25 cellular contexts compared by ENCODE assay signal in genomic region chr2:216780843-216781242, GRCh38.
"Had no signal": no experiment of that assay in that cellular context is flagged by ENCODE, and none has a peak within 500 bp of the region (broad histone marks: within the 10 kb centered on the region; RNA-seq: fewer than 3 reads in every experiment).

No MANE protein-coding gene starts in this region.

- H3K4me2 ChIP-seq: hepatocyte had no signal

- DNase-seq: islet precursor cell; left ventricle myocardium inferior; mesendoderm; midbrain; mucosa of descending colon; naive thymus-derived CD4-positive, alpha-beta T cell; ovary; stimulated activated CD4-positive, alpha-beta T cell treated with anti-CD3 and anti-CD28 coated beads, Interleukin-12 subunit alpha, Interleukin-12 subunit beta, amount 100 ng/mL, for 4 hours; stimulated activated CD4-positive, alpha-beta T cell treated with anti-CD3 and anti-CD28 coated beads, Interleukin-15, amount 100 ng/mL, for 24 hours; stimulated activated CD4-positive, alpha-beta T cell treated with anti-CD3 and anti-CD28 coated beads, Interleukin-2, amount 100 ng/mL, for 24 hours; stimulated activated CD4-positive, alpha-beta T cell treated with anti-CD3 and anti-CD28 coated beads, Interleukin-4, amount 100 ng/mL, for 1 hour; stimulated activated naive B cell treated with anti-CD40 and anti-IgM and Interleukin-4, amounts not matched to agents 10 μg/mL and 1 μg/mL and 100 μg/mL, for 72 hours; tibial artery; uterus had no signal

- H3K27ac ChIP-seq: hepatocyte, left ventricle myocardium inferior, right atrium auricular region, skin epidermis, suprapubic skin, thoracic aorta, tibial artery, uterus had no signal

- ATAC-seq: mucosa of descending colon; naive thymus-derived CD4-positive, alpha-beta T cell; natural killer cell treated with Interleukin-12 subunit alpha and Interleukin-12 subunit beta and Interleukin-15 and Interleukin-18, amount 100 ng/mL, for 72 hours; sciatic nerve; stimulated activated naive B cell treated with anti-CD40 and anti-IgM and Interleukin-4, amounts not matched to agents 10 μg/mL and 1 μg/mL and 100 μg/mL, for 72 hours had no signal

- H3K36me3 ChIP-seq: left ventricle myocardium inferior, ovary, right atrium auricular region, suprapubic skin, thoracic aorta, tibial artery, uterus had no signal

- H3K4me3 Mint-ChIP-seq: naive thymus-derived CD4-positive, alpha-beta T cell; natural killer cell treated with Interleukin-12 subunit alpha and Interleukin-12 subunit beta and Interleukin-15 and Interleukin-18, amount 100 ng/mL, for 72 hours; stimulated activated naive B cell treated with anti-CD40 and anti-IgM and Interleukin-4, amounts not matched to agents 10 μg/mL and 1 μg/mL and 100 μg/mL, for 72 hours; stimulated activated naive CD8-positive, alpha-beta T cell treated with anti-CD3 and anti-CD28 coated beads, Interleukin-15, Interleukin-2, amounts not matched to agents 100 ng/mL and 50 ng/mL, for 24 hours; type B pancreatic cell had no signal

- H3K27me3 Mint-ChIP-seq: progenitor cell of endocrine pancreas, type B pancreatic cell had no signal

- H3K4me1 ChIP-seq: suprapubic skin, tibial artery, uterus had no signal

- H3K4me3 ChIP-seq: hepatocyte, left ventricle myocardium inferior, lung, mucosa of descending colon, ovary, right atrium auricular region, skin epidermis, suprapubic skin, thoracic aorta, tibial artery, uterus had no signal

- H3K36me3 Mint-ChIP-seq: natural killer cell treated with Interleukin-12 subunit alpha and Interleukin-12 subunit beta and Interleukin-15 and Interleukin-18, amount 100 ng/mL, for 72 hours; stimulated activated naive B cell treated with anti-CD40 and anti-IgM and Interleukin-4, amounts not matched to agents 10 μg/mL and 1 μg/mL and 100 μg/mL, for 72 hours; type B pancreatic cell had no signal

- H3K27me3 ChIP-seq: hepatocyte, ovary, right atrium auricular region, suprapubic skin, tibial artery, uterus had no signal

- H3K9me3 ChIP-seq: left ventricle myocardium inferior, mucosa of descending colon, ovary, right atrium auricular region, suprapubic skin, thoracic aorta, tibial artery, uterus had no signal

- H2AFZ ChIP-seq: hepatocyte had no signal

- H3K27ac Mint-ChIP-seq: natural killer cell treated with Interleukin-12 subunit alpha and Interleukin-12 subunit beta and Interleukin-15 and Interleukin-18, amount 100 ng/mL, for 72 hours; progenitor cell of endocrine pancreas; stimulated activated naive B cell treated with anti-CD40 and anti-IgM and Interleukin-4, amounts not matched to agents 10 μg/mL and 1 μg/mL and 100 μg/mL, for 72 hours; stimulated activated naive CD8-positive, alpha-beta T cell treated with anti-CD3 and anti-CD28 coated beads, Interleukin-15, Interleukin-2, amounts not matched to agents 100 ng/mL and 50 ng/mL, for 24 hours; type B pancreatic cell had no signal

- H3K4me1 Mint-ChIP-seq: stimulated activated naive B cell treated with anti-CD40 and anti-IgM and Interleukin-4, amounts not matched to agents 10 μg/mL and 1 μg/mL and 100 μg/mL, for 72 hours had no signal

- H3K9me3 Mint-ChIP-seq: natural killer cell treated with Interleukin-12 subunit alpha and Interleukin-12 subunit beta and Interleukin-15 and Interleukin-18, amount 100 ng/mL, for 72 hours; stimulated activated naive B cell treated with anti-CD40 and anti-IgM and Interleukin-4, amounts not matched to agents 10 μg/mL and 1 μg/mL and 100 μg/mL, for 72 hours; stimulated activated naive CD8-positive, alpha-beta T cell treated with anti-CD3 and anti-CD28 coated beads, Interleukin-15, Interleukin-2, amounts not matched to agents 100 ng/mL and 50 ng/mL, for 24 hours; type B pancreatic cell had no signal

- H3K79me2 ChIP-seq: hepatocyte had no signal
